24 cellular contexts compared by ENCODE assay signal in the genomic region with DNA sequence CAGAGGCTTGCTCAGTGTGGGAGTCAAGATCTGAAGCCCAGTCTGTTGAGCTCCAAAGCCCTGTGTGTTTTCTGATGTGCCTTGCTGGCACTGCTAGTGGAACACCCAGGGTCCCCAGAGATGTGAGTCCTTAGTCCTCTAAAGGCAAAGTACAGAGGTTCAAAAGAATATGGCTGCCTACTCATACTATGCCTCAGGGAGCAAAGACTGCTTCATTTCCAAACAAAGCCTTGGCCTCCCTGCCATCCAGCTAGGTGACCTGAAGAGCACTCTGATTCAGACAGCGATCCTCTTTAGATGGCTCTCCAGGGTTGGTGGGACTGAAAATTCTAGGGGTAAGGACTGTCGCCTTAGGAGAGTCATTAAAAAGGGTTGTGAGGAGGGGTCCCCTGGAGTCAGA. TPM values are rescaled to one million over a fixed set of nuclear protein-coding genes. Genes with fewer than 3 reads are reported as not detected.
"Had no signal": no experiment of that assay in that cellular context is flagged by ENCODE, and none has a peak within 500 bp of the region (broad histone marks: within the 10 kb centered on the region; RNA-seq: fewer than 3 reads in every experiment).

No MANE protein-coding gene starts in this region.

- H3K36me3 ChIP-seq: upper lobe of right lung had no signal

- H3K27ac ChIP-seq: body of pancreas, dorsolateral prefrontal cortex, epithelial cell of prostate, testis, upper lobe of right lung had no signal

- ATAC-seq: activated CD8-positive, alpha-beta T cell treated with anti-CD3 and anti-CD28 coated beads for 36 hours; activated T-helper 17 cell treated with anti-CD3 and anti-CD28 coated beads, Interleukin-2, amount 50 U/mL, for 72 hours; body of pancreas; naive thymus-derived CD8-positive, alpha-beta T cell; stimulated activated effector memory CD8-positive, alpha-beta T cell treated with anti-CD3 and anti-CD28 coated beads, Interleukin-12 subunit alpha, Interleukin-12 subunit beta, amount 100 ng/mL, for 72 hours; upper lobe of right lung had no signal

- FAIRE-seq: colon had no signal

- DNase-seq: activated CD4-positive, alpha-beta T cell treated with anti-CD3 and anti-CD28 coated beads, Interleukin-2, amount 10 ng/mL, durations not matched to agents 24 days and 14 days; activated CD8-positive, alpha-beta T cell treated with anti-CD3 and anti-CD28 coated beads for 36 hours; activated naive CD4-positive, alpha-beta T cell; activated naive CD8-positive, alpha-beta T cell treated with anti-CD3 and anti-CD28 coated beads for 36 hours; activated T-cell treated with anti-CD3 and anti-CD28 coated beads, Interleukin-2, amount 50 U/mL, for 1 hour; body of pancreas; central memory CD4-positive, alpha-beta T cell; dorsolateral prefrontal cortex; foreskin melanocyte; glutamatergic neuron; immature natural killer cell; mesenchymal stem cell; naive thymus-derived CD8-positive, alpha-beta T cell; nucleus accumbens; stimulated activated CD4-positive, alpha-beta T cell treated with anti-CD3 and anti-CD28 coated beads, Interleukin-15, amount 100 ng/mL, for 24 hours; stimulated activated CD4-positive, alpha-beta T cell treated with anti-CD3 and anti-CD28 coated beads, Interleukin-4, amount 100 ng/mL, for 24 hours; T-helper 1 cell; T-helper 9 cell; testis; upper lobe of right lung had no signal

- H3K4me3 ChIP-seq: body of pancreas, testis, upper lobe of right lung had no signal

- H3K9me3 ChIP-seq: body of pancreas, testis, upper lobe of right lung had no signal

- H3K27me3 ChIP-seq: body of pancreas, testis had no signal

RNA-seq across cellular contexts. Expression of gene PRLR, which starts 2.0 kb away (rescaled TPM):
- total RNA-seq: activated CD4-positive, alpha-beta T cell treated with anti-CD3 and anti-CD28 coated beads, Interleukin-2, amount 10 ng/mL, durations not matched to agents 24 days and 14 days; activated CD8-positive, alpha-beta T cell treated with anti-CD3 and anti-CD28 coated beads for 36 hours; activated naive CD8-positive, alpha-beta T cell treated with anti-CD3 and anti-CD28 coated beads for 36 hours; activated T-helper 17 cell treated with anti-CD3 and anti-CD28 coated beads, Interleukin-2, amount 50 U/mL, for 72 hours; naive thymus-derived CD8-positive, alpha-beta T cell had no signal
- polyA plus RNA-seq: immature natural killer cell; naive thymus-derived CD8-positive, alpha-beta T cell had no signal
